8 cellular contexts compared by ENCODE assay signal in genomic region chr14:70887207-70888150, GRCh38. TPM values are rescaled to one million over a fixed set of nuclear protein-coding genes. Genes with fewer than 3 reads are reported as not detected.
DNase-seq lines count a peak whose midpoint lies in the region; ATAC-seq and TF ChIP-seq lines count a peak whose summit lies in the region.

No MANE protein-coding gene starts in this region.

- no peaks in the 10 kb centered on the region for H3K9me3 Mint-ChIP-seq in activated CD4-positive, alpha-beta memory T cell treated with anti-CD3 and anti-CD28 coated beads, Interleukin-2, amount 10 ng/mL, durations not matched to agents 7 days and 5 days
- H3K9me3 Mint-ChIP-seq in natural killer cell: no peaks in the 10 kb centered on the region

- H3K4me1 Mint-ChIP-seq in activated CD4-positive, alpha-beta memory T cell treated with anti-CD3 and anti-CD28 coated beads, Interleukin-2, amount 10 ng/mL, durations not matched to agents 7 days and 5 days: peaks cover 92% of the 10 kb centered on the region
- peaks cover 54 to 70% of the 10 kb centered on the region in 2 donors for H3K4me1 Mint-ChIP-seq in natural killer cell

- intact Hi-C loops in natural killer cell (cut with micrococcal nuclease): loop anchor here (5.0 kb wide), 2 partner anchors 65 to 85 kb away; no protein-coding TSS in a partner anchor

- POLR2A ChIA-PET in activated CD4-positive, alpha-beta memory T cell treated with anti-CD3 and anti-CD28 coated beads, Interleukin-2, amount 10 ng/mL, durations not matched to agents 7 days and 5 days (lab: Charles Lee): interaction anchor here (0.5 to 7.0 kb wide), 22 partner anchors 7 to 78 kb away, joined by 3 to 91 read pairs (median 4); partner anchors contain the start of genes MAP3K9 and PCNX1

- ATAC-seq in GM18519 (IDR thresholded peaks at IDR 0.05; ENCODE audit: low FRiP score, unreplicated experiment) (peak; percentile 40), HG02678 (IDR thresholded peaks at IDR 0.05; ENCODE audit: unreplicated experiment) (peak; percentile 40), natural killer cell (no peak)

- peak overlapping the region; percentile 68 for H3K4me3 Mint-ChIP-seq in activated CD4-positive, alpha-beta memory T cell treated with anti-CD3 and anti-CD28 coated beads, Interleukin-2, amount 10 ng/mL, durations not matched to agents 7 days and 5 days
- H3K4me3 Mint-ChIP-seq in natural killer cell: peak overlapping the region; percentile 75

- H3K36me3 Mint-ChIP-seq in activated CD4-positive, alpha-beta memory T cell treated with anti-CD3 and anti-CD28 coated beads, Interleukin-2, amount 10 ng/mL, durations not matched to agents 7 days and 5 days (ENCODE audit: low read depth): no peaks in the 10 kb centered on the region
- H3K36me3 Mint-ChIP-seq in natural killer cell: no peaks in the 10 kb centered on the region

- no peak for DNase-seq in activated CD4-positive, alpha-beta memory T cell treated with anti-CD3 and anti-CD28 coated beads, Interleukin-2, amount 10 ng/mL, durations not matched to agents 7 days and 5 days
- DNase-seq in natural killer cell (no peak), mucosa of gallbladder (ENCODE audit: low spot score) (no peak), DMS53 treated with DMSO at 0.1 percent for 48 hours (lab: John Stamatoyannopoulos, UW; ENCODE audit: unreplicated experiment) (no peak), NCI-H187 treated with DMSO at 0.1 percent for 48 hours (lab: John Stamatoyannopoulos, UW) (no peak)
- no peak for DNase-seq in stimulated activated CD4-positive, alpha-beta T cell treated with anti-CD3 and anti-CD28 coated beads, Interleukin-2, amount 100 ng/mL, for 24 hours

- no peak for TF ChIP-seq CTCF in natural killer cell (IDR thresholded peaks at IDR 0.05)

- CTCF ChIA-PET in activated CD4-positive, alpha-beta memory T cell treated with anti-CD3 and anti-CD28 coated beads, Interleukin-2, amount 10 ng/mL, durations not matched to agents 7 days and 5 days (lab: Charles Lee): interaction anchor here (0.9 to 4.9 kb wide), 8 partner anchors 10 to 101 kb away, joined by 3 to 67 read pairs (median 5); partner anchors contain the start of genes MAP3K9 and PCNX1

- peak overlapping the region; percentile 94 for H3K27ac Mint-ChIP-seq in activated CD4-positive, alpha-beta memory T cell treated with anti-CD3 and anti-CD28 coated beads, Interleukin-2, amount 10 ng/mL, durations not matched to agents 7 days and 5 days
- H3K27ac Mint-ChIP-seq in natural killer cell: peak overlapping the region; percentile 85 to 87

- H3K27me3 Mint-ChIP-seq in activated CD4-positive, alpha-beta memory T cell treated with anti-CD3 and anti-CD28 coated beads, Interleukin-2, amount 10 ng/mL, durations not matched to agents 7 days and 5 days: peaks cover under 1% of the 10 kb centered on the region
- peaks cover 0 to 14% of the 10 kb centered on the region in 2 donors for H3K27me3 Mint-ChIP-seq in natural killer cell (ENCODE audit: low read depth in 2 of 2)

RNA-seq across cellular contexts. Expression of gene PCNX1, which starts 19.8 kb away (rescaled TPM):
- total RNA-seq in activated CD4-positive, alpha-beta memory T cell treated with anti-CD3 and anti-CD28 coated beads, Interleukin-2, amount 10 ng/mL, durations not matched to agents 7 days and 5 days: 10 to 100 TPM; 56.9 to 60.4 TPM
- total RNA-seq in natural killer cell (100 to 1,000 TPM in 2 of 3 donors, 10 to 100 TPM in 1; 79.8 to 124 (median 119) TPM), mucosa of gallbladder (42.6 TPM)

Comparison
In these comparisons a context has a peak if more than half of its experiments do, and no peak if none do; other contexts are left out.
1. ATAC-seq: peak in GM18519 (single experiment) and HG02678 (single experiment); none in natural killer cell (0 of 3).